17 cellular contexts compared by ENCODE assay signal in the genomic region with DNA sequence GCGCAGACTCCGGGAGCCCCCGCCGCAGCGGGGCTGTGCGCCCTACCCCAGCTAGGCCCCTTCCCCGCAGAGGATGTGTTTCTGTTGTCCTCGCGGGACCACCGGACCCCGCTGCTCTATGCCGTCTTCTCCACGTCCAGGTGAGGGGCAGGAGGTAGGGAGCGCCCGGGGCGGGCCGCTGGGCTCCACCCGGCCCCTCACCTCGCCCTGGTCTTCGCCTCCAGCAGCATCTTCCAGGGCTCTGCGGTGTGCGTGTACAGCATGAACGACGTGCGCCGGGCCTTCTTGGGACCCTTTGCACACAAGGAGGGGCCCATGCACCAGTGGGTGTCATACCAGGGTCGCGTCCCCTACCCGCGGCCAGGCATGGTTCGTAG. TPM values are rescaled to one million over a fixed set of nuclear protein-coding genes. Genes with fewer than 3 reads are reported as not detected.
A peak's percentile ranks its signal among the peaks of the same experiment; 100 is the strongest.
DNase-seq lines count a peak whose midpoint lies in the region; ATAC-seq, FAIRE-seq and TF ChIP-seq lines count a peak whose summit lies in the region.
"Had no signal": no experiment of that assay in that cellular context is flagged by ENCODE, and none has a peak within 500 bp of the region (broad histone marks: within the 10 kb centered on the region; RNA-seq: fewer than 3 reads in every experiment).

No MANE protein-coding gene starts in this region.

- H2BK5ac ChIP-seq in H1 (ENCODE audit: low read depth, low read length) = no peak overlapping the region

- H2AFZ ChIP-seq in MM.1S (ENCODE audit: low read length) (no peak overlapping the region), H1 (ENCODE audit: low read length) (no peak overlapping the region)

- H3K36me3 ChIP-seq in Caco-2 (ENCODE audit: control insufficient read depth, insufficient read depth, low read length) (peaks cover 2% of the 10 kb centered on the region), MM.1S (replicated peaks; ENCODE audit: insufficient read depth, low read length) (no peaks in the 10 kb centered on the region), H1 (ENCODE audit: control insufficient read depth in 2 of 4, insufficient read depth in 4 of 4, low read length in 3 of 4) (no peaks in the 10 kb centered on the region)
- H3K36me3 ChIP-seq: SJSA1 had no signal

- no peaks in the 10 kb centered on the region for H3K79me1 ChIP-seq in H1 (ENCODE audit: low read depth, low read length)

- H3K27me3 Mint-ChIP-seq in Caco-2 (ENCODE audit: insufficient read depth, unreplicated experiment) = no peaks in the 10 kb centered on the region

- no peak for FAIRE-seq in H1 (lab: Jason Lieb, UNC)

- H3K14ac ChIP-seq in H1 (ENCODE audit: insufficient read length) = no peak overlapping the region

- H3K9ac ChIP-seq in MM.1S (ENCODE audit: low read length) = no peak overlapping the region
- no peak overlapping the region for H3K9ac ChIP-seq in H1 (replicated peaks in 1 of 4; ENCODE audit: extremely low read depth in 1 of 4, low read depth in 3 of 4, low read length in 3 of 4)

- H3K27ac Mint-ChIP-seq in Caco-2 (ENCODE audit: unreplicated experiment) = peak overlapping the region; percentile 18
- no peak overlapping the region for H3K27ac Mint-ChIP-seq in stimulated activated effector memory CD8-positive, alpha-beta T cell treated with anti-CD3 and anti-CD28 coated beads, Interleukin-12 subunit alpha, Interleukin-12 subunit beta, amount 100 ng/mL, for 72 hours
- H3K27ac Mint-ChIP-seq: activated naive CD8-positive, alpha-beta T cell treated with anti-CD3 and anti-CD28 coated beads, Interleukin-2, amount 10 ng/mL, durations not matched to agents 7 days and 5 days had no signal

- no peak overlapping the region for H3K4me3 ChIP-seq in Caco-2 (ENCODE audit: low read depth, low read length)
- peak overlapping the region; percentile 54 for H3K4me3 ChIP-seq in MM.1S (ENCODE audit: low read length)
- H3K4me3 ChIP-seq in H1 (ENCODE audit: extremely low read depth in 1 of 4, insufficient read depth in 2 of 4, low read depth in 3 of 4, low read length in 4 of 4) = no peak overlapping the region

- H3K27ac ChIP-seq in MM.1S (ENCODE audit: low read length) (no peak overlapping the region), H1 (ENCODE audit: low read depth, low read length) (no peak overlapping the region)
- H3K27ac ChIP-seq: SJSA1 had no signal

- no peaks in the 10 kb centered on the region for H3F3A ChIP-seq in MM.1S (ENCODE audit: insufficient read depth, low read length)

- no peak for TF ChIP-seq RAD21 in H1 (IDR thresholded peaks at IDR 0.05 in 1 of 2, conservative IDR thresholded peaks at IDR 0.05 in 1 of 2; ENCODE audit: low read depth in 2 of 2, low read length in 2 of 2)

- H3K36me3 Mint-ChIP-seq in Caco-2 (ENCODE audit: insufficient read depth, unreplicated experiment) = peaks cover 8% of the 10 kb centered on the region
- H3K36me3 Mint-ChIP-seq in stimulated activated effector memory CD8-positive, alpha-beta T cell treated with anti-CD3 and anti-CD28 coated beads, Interleukin-12 subunit alpha, Interleukin-12 subunit beta, amount 100 ng/mL, for 72 hours = peaks cover 6% of the 10 kb centered on the region
- H3K36me3 Mint-ChIP-seq: activated naive CD8-positive, alpha-beta T cell treated with anti-CD3 and anti-CD28 coated beads, Interleukin-2, amount 10 ng/mL, durations not matched to agents 7 days and 5 days had no signal

- no TSS peak for BruUV-seq in Caco-2 (replicated peaks; lab: Mats Ljungman, UMichigan)

- TF ChIP-seq CTCF in Caco-2 (IDR thresholded peaks at IDR 0.05; ENCODE audit: insufficient read depth in 1 of 2, low read depth in 1 of 2, low read length in 1 of 2, severe bottlenecking in 1 of 2, unreplicated experiment in 1 of 2) (no peak), MM.1S (IDR thresholded peaks at IDR 0.05; ENCODE audit: low read length) (no peak), H1 (IDR thresholded peaks at IDR 0.05; ENCODE audit: control extremely low read depth in 1 of 3, insufficient read depth in 1 of 3, low read depth in 1 of 3, low read length in 3 of 3) (no peak)

- WGBS in H1 (ENCODE audit: extremely low coverage in 1 of 2, insufficient coverage in 1 of 2, insufficient read length in 1 of 2, insufficient replicate concordance in 2 of 2, low coverage in 1 of 2, low lambda C conversion rate in 2 of 2, missing lambda C conversion rate in 1 of 2), 2 experiments = 87% methylated on average over 26 of the region's 31 CpGs; no CpG with 5 or more reads in 1 of the 2 experiments

- no peaks in the 10 kb centered on the region for H3K79me2 ChIP-seq in MM.1S (ENCODE audit: low read length)
- no peaks in the 10 kb centered on the region for H3K79me2 ChIP-seq in H1 (ENCODE audit: control insufficient read depth in 1 of 2, insufficient read depth in 2 of 2, low read length in 2 of 2)

- no peak overlapping the region for H3K4me3 Mint-ChIP-seq in Caco-2 (ENCODE audit: unreplicated experiment)
- peak overlapping the region; percentile 83 for H3K4me3 Mint-ChIP-seq in stimulated activated effector memory CD8-positive, alpha-beta T cell treated with anti-CD3 and anti-CD28 coated beads, Interleukin-12 subunit alpha, Interleukin-12 subunit beta, amount 100 ng/mL, for 72 hours

- no peaks in the 10 kb centered on the region for H3K9me2 ChIP-seq in MM.1S (replicated peaks; ENCODE audit: insufficient read depth, low read length)

- H3K23me2 ChIP-seq in H1 (ENCODE audit: low read depth, low read length) = peaks cover 2% of the 10 kb centered on the region; the same call in 1 of the 2 replicates

- H3K4ac ChIP-seq in H1 (replicated peaks; ENCODE audit: insufficient read length, low read depth, low read length) = no peak overlapping the region

- H4K20me1 ChIP-seq in MM.1S (ENCODE audit: insufficient read depth, low read length) (no peaks in the 10 kb centered on the region), H1 (replicated peaks in 1 of 2; ENCODE audit: control insufficient read depth in 1 of 2, insufficient read depth in 2 of 2, low read length in 2 of 2) (no peaks in the 10 kb centered on the region)

- intact Hi-C loops in Caco-2 (cut with micrococcal nuclease; ENCODE audit: unreplicated experiment) = loop anchor here (1.0 to 2.0 kb wide), 6 partner anchors 9 to 81 kb away; no protein-coding TSS in a partner anchor

- H3K23ac ChIP-seq in H1 (ENCODE audit: insufficient read length) = no peak overlapping the region

- H3K56ac ChIP-seq in H1 (replicated peaks; ENCODE audit: insufficient read length, low read depth, low read length) = no peak overlapping the region

- DNase-seq in Caco-2 (no peak), MM.1S (no peak), H1 (ENCODE audit: low read depth in 1 of 2, low spot score in 2 of 2) (no peak), NCI-H1048 (lab: John Stamatoyannopoulos, UW) (no peak), NCI-H1417 treated with DMSO at 0.1 percent for 48 hours (lab: John Stamatoyannopoulos, UW) (no peak), NOMO-1 treated with dmso at 0.1 percent for 144 hours (lab: John Stamatoyannopoulos, UW; ENCODE audit: unreplicated experiment) (no peak), cortex of kidney (lab: John Stamatoyannopoulos, UW) (no peak)
- no peak for DNase-seq in stimulated activated effector memory CD8-positive, alpha-beta T cell treated with anti-CD3 and anti-CD28 coated beads, Interleukin-12 subunit alpha, Interleukin-12 subunit beta, amount 100 ng/mL, for 72 hours (ENCODE audit: low spot score in 2 of 2)

- no peak overlapping the region for H4K91ac ChIP-seq in H1 (replicated peaks; ENCODE audit: insufficient read length, low read length)

- H2BK120ac ChIP-seq in H1 (replicated peaks; ENCODE audit: low read depth, low read length) = no peak overlapping the region

- H3K4me1 ChIP-seq in Caco-2 (peaks cover 50% of the 10 kb centered on the region), MM.1S (ENCODE audit: low read length) (peaks cover 13% of the 10 kb centered on the region; the same call in 1 of the 2 replicates), H1 (replicated peaks in 1 of 4; ENCODE audit: control insufficient read depth in 3 of 4, insufficient read depth in 4 of 4, low read length in 3 of 4) (peaks cover 0 to 18% (median 16%) of the 10 kb centered on the region in 4 experiments; a peak in 6 of 7 replicates)

- peak overlapping the region; percentile 99; the same call in 1 of the 2 replicates for H3K4me2 ChIP-seq in MM.1S (ENCODE audit: low read depth, low read length)
- peak overlapping the region; percentile 2 to 75; a peak in 2 of 4 replicates for H3K4me2 ChIP-seq in H1 (ENCODE audit: insufficient read depth in 1 of 2, low read depth in 2 of 2, low read length in 2 of 2)

- H4K8ac ChIP-seq in H1 (ENCODE audit: extremely low read depth, insufficient read depth, low read length) = no peak overlapping the region

- no peak overlapping the region for H3K18ac ChIP-seq in H1 (ENCODE audit: extremely low read depth, low read length)

- CTCF ChIA-PET in Caco-2 (lab: Charles Lee) (interaction anchor here (2.8 kb wide), 1 partner anchor 13 kb away, joined by 10 read pairs; no protein-coding TSS in a partner anchor), H1 (lab: Charles Lee; ENCODE audit: partially characterized antibody) (interaction anchor here (1.0 to 53.5 kb wide), 5 partner anchors 16 to 80 kb away, joined by 3 to 2149 read pairs (median 37); a partner anchor contains a TSS)

- no peak for TF ChIP-seq POLR2A in H1 (IDR thresholded peaks at IDR 0.05; ENCODE audit: control extremely low read depth in 1 of 2, low read depth in 2 of 2, low read length in 2 of 2)

- H2BK15ac ChIP-seq in H1 (ENCODE audit: low read length) = no peak overlapping the region

- no peak overlapping the region for H2BK12ac ChIP-seq in H1 (ENCODE audit: low read depth, low read length)

- H2AK5ac ChIP-seq in H1 (ENCODE audit: low read depth, low read length) = no peak overlapping the region

- H4K5ac ChIP-seq in H1 (ENCODE audit: insufficient read length, low read depth, low read length) = no peak overlapping the region

- no peak for ATAC-seq in stimulated activated effector memory CD8-positive, alpha-beta T cell treated with anti-CD3 and anti-CD28 coated beads, Interleukin-12 subunit alpha, Interleukin-12 subunit beta, amount 100 ng/mL, for 72 hours

- POLR2A ChIA-PET in Caco-2 (lab: Charles Lee) = no interaction called here
- POLR2A ChIA-PET in H1 (lab: Charles Lee; ENCODE audit: partially characterized antibody) = interaction anchor here (0.6 to 2.2 kb wide), 2 partner anchors 14 to 47 kb away, joined by 3 to 7 read pairs; no protein-coding TSS in a partner anchor

- no peak for TF ChIP-seq EP300 in H1 (IDR thresholded peaks at IDR 0.05; ENCODE audit: borderline replicate concordance in 1 of 2, low read depth in 2 of 2, low read length in 2 of 2)

- no peaks in the 10 kb centered on the region for H3K9me3 Mint-ChIP-seq in Caco-2 (ENCODE audit: unreplicated experiment)
- no peaks in the 10 kb centered on the region for H3K9me3 Mint-ChIP-seq in stimulated activated effector memory CD8-positive, alpha-beta T cell treated with anti-CD3 and anti-CD28 coated beads, Interleukin-12 subunit alpha, Interleukin-12 subunit beta, amount 100 ng/mL, for 72 hours
- H3K9me3 Mint-ChIP-seq: activated B cell treated with CpG ODN at 0.5 μM for 24 hours; activated naive CD8-positive, alpha-beta T cell treated with anti-CD3 and anti-CD28 coated beads, Interleukin-2, amount 10 ng/mL, durations not matched to agents 7 days and 5 days; activated T-cell treated with anti-CD3 and anti-CD28 coated beads, Interleukin-2, amount 50 U/mL, for 4 hours; mesothelial cell of epicardium; neural crest cell had no signal

- no peaks in the 10 kb centered on the region for H3K9me3 ChIP-seq in Caco-2
- H3K9me3 ChIP-seq in MM.1S (replicated peaks; ENCODE audit: insufficient read depth, low read length) = no peaks in the 10 kb centered on the region
- H3K9me3 ChIP-seq in H1 (ENCODE audit: insufficient read depth in 2 of 2, low read depth in 1 of 2, low read length in 1 of 2) = no peaks in the 10 kb centered on the region; a peak in 1 of 4 replicates
- H3K9me3 ChIP-seq: SJSA1 had no signal

- H2BK20ac ChIP-seq in H1 (ENCODE audit: low read length) = no peak overlapping the region

- H3K4me1 Mint-ChIP-seq in Caco-2 (ENCODE audit: low read depth, unreplicated experiment) = peaks cover 27% of the 10 kb centered on the region
- H3K4me1 Mint-ChIP-seq in stimulated activated effector memory CD8-positive, alpha-beta T cell treated with anti-CD3 and anti-CD28 coated beads, Interleukin-12 subunit alpha, Interleukin-12 subunit beta, amount 100 ng/mL, for 72 hours = peaks cover 38% of the 10 kb centered on the region

- H3K27me3 ChIP-seq in Caco-2 (replicated peaks; ENCODE audit: control insufficient read depth, insufficient read depth, low read length) (no peaks in the 10 kb centered on the region), MM.1S (replicated peaks; ENCODE audit: insufficient read depth, low read length) (peaks cover 84% of the 10 kb centered on the region), H1 (replicated peaks in 1 of 4; ENCODE audit: control insufficient read depth in 3 of 4, extremely low read depth in 1 of 4, insufficient read depth in 3 of 4, low read length in 3 of 4) (peaks cover 27 to 54% (median 42%) of the 10 kb centered on the region in 4 experiments)
- H3K27me3 ChIP-seq: SJSA1 had no signal

RNA-seq across cellular contexts. Expression of a gene that starts 4.7 kb away (rescaled TPM):
- 19.7 and 21.8 TPM in 2 replicates for total RNA-seq in Caco-2 (2022)
- total RNA-seq in H1 (2021; fragmentation: NEBNext Ultra II Directional; extraction: Animal tissue kit (Norgen Biotek cat#: 25700)) = 4.7 and 4.8 TPM in 2 replicates
- polyA plus RNA-seq in H1 (2011; rRNA removed) = 3.0 and 7.1 TPM in 2 replicates
- 7.4 TPM for polyA plus RNA-seq in H1 (2011; cell fraction: cytosol; rRNA removed)
- polyA plus RNA-seq in H1 (2011; cell fraction: nucleus; rRNA removed) = 37.5 TPM
- 3.1 to 6.7 TPM (median 5.4 TPM) in 4 replicates for polyA plus RNA-seq in H1 (2012, experiment 1 of 2)
- 2.1 TPM for polyA plus RNA-seq in H1 (2012, experiment 2 of 2)
- 2.4 TPM for polyA plus RNA-seq in H1 (2013, experiment 1 of 2)
- 2.4 TPM for polyA plus RNA-seq in H1 (2013, experiment 2 of 2)
- 1.2 and 1.4 TPM in 2 replicates for polyA minus RNA-seq in H1 (2011; rRNA and poly(A)+ RNA removed)
- polyA minus RNA-seq in H1 (2011; cell fraction: cytosol; rRNA and poly(A)+ RNA removed) = 9.0 TPM
- polyA minus RNA-seq in H1 (2011; cell fraction: nucleus; rRNA and poly(A)+ RNA removed) = 6.6 TPM
- total RNA-seq: activated B cell treated with CpG ODN at 0.5 μM for 24 hours had no signal

RNA-seq across cellular contexts. Expression of a gene that starts 5.2 kb away (rescaled TPM):
- total RNA-seq in Caco-2 (2022) = not detected in 2 replicates
- 0.57 and 0.58 TPM in 2 replicates for total RNA-seq in H1 (2021; fragmentation: NEBNext Ultra II Directional; extraction: Animal tissue kit (Norgen Biotek cat#: 25700))
- 0.68 and 0.94 TPM in 2 replicates for polyA plus RNA-seq in H1 (2011; rRNA removed)
- polyA plus RNA-seq in H1 (2011; cell fraction: cytosol; rRNA removed) = 0.74 TPM
- 1.1 TPM for polyA plus RNA-seq in H1 (2011; cell fraction: nucleus; rRNA removed)
- polyA plus RNA-seq in H1 (2012, experiment 1 of 2) = 0.37 to 0.74 TPM (median 0.57 TPM) in 4 replicates
- 0.38 TPM for polyA plus RNA-seq in H1 (2012, experiment 2 of 2)
- 0.20 TPM for polyA plus RNA-seq in H1 (2013, experiment 1 of 2)
- polyA plus RNA-seq in H1 (2013, experiment 2 of 2) = 0.15 TPM
- polyA minus RNA-seq in H1 (2011; rRNA and poly(A)+ RNA removed) = 0.63 and 0.69 TPM in 2 replicates
- polyA minus RNA-seq in H1 (2011; cell fraction: cytosol; rRNA and poly(A)+ RNA removed) = not detected
- polyA minus RNA-seq in H1 (2011; cell fraction: nucleus; rRNA and poly(A)+ RNA removed) = not detected
- total RNA-seq: activated B cell treated with CpG ODN at 0.5 μM for 24 hours; activated CD8-positive, alpha-beta T cell treated with anti-CD3 and anti-CD28 coated beads, Interleukin-2, amount 10 ng/mL, durations not matched to agents 7 days and 5 days; activated naive CD8-positive, alpha-beta T cell treated with anti-CD3 and anti-CD28 coated beads, Interleukin-2, amount 10 ng/mL, durations not matched to agents 7 days and 5 days; neural crest cell; SJSA1; T-helper 2 cell treated with Interferon-gamma antibody and Interleukin-4, amounts not matched to agents 100 ng/mL and 5 ng/mL, for 36 hours; ureter had no signal

RNA-seq across cellular contexts. Expression of a gene that starts 18.6 kb away (rescaled TPM):
- total RNA-seq in Caco-2 (2022) = 88.0 and 89.5 TPM in 2 replicates
- 88.8 and 97.8 TPM in 2 replicates for total RNA-seq in H1 (2021; fragmentation: NEBNext Ultra II Directional; extraction: Animal tissue kit (Norgen Biotek cat#: 25700))
- polyA plus RNA-seq in H1 (2011; rRNA removed) = 76.7 and 123 TPM in 2 replicates
- 76.7 TPM for polyA plus RNA-seq in H1 (2011; cell fraction: cytosol; rRNA removed)
- polyA plus RNA-seq in H1 (2011; cell fraction: nucleus; rRNA removed) = 310 TPM
- 72.6 to 93.2 TPM (median 89.6 TPM) in 4 replicates for polyA plus RNA-seq in H1 (2012, experiment 1 of 2)
- polyA plus RNA-seq in H1 (2012, experiment 2 of 2) = 133 TPM
- 61.4 TPM for polyA plus RNA-seq in H1 (2013, experiment 1 of 2)
- 54.6 TPM for polyA plus RNA-seq in H1 (2013, experiment 2 of 2)
- 47.8 and 50.1 TPM in 2 replicates for polyA minus RNA-seq in H1 (2011; rRNA and poly(A)+ RNA removed)
- polyA minus RNA-seq in H1 (2011; cell fraction: cytosol; rRNA and poly(A)+ RNA removed) = 33.3 TPM
- polyA minus RNA-seq in H1 (2011; cell fraction: nucleus; rRNA and poly(A)+ RNA removed) = 86.7 TPM

RNA-seq across cellular contexts. Expression of a gene that starts 25.5 kb away (rescaled TPM):
- total RNA-seq in Caco-2 (2022) = 5.2 and 6.8 TPM in 2 replicates
- total RNA-seq in H1 (2021; fragmentation: NEBNext Ultra II Directional; extraction: Animal tissue kit (Norgen Biotek cat#: 25700)) = 3.2 and 4.9 TPM in 2 replicates
- polyA plus RNA-seq in H1 (2011; rRNA removed) = 12.2 and 13.0 TPM in 2 replicates
- polyA plus RNA-seq in H1 (2011; cell fraction: cytosol; rRNA removed) = 7.5 TPM
- polyA plus RNA-seq in H1 (2011; cell fraction: nucleus; rRNA removed) = 9.4 TPM
- 3.3 to 4.6 TPM (median 4.3 TPM) in 4 replicates for polyA plus RNA-seq in H1 (2012, experiment 1 of 2)
- 6.7 TPM for polyA plus RNA-seq in H1 (2012, experiment 2 of 2)
- 3.5 TPM for polyA plus RNA-seq in H1 (2013, experiment 1 of 2)
- 3.8 TPM for polyA plus RNA-seq in H1 (2013, experiment 2 of 2)
- polyA minus RNA-seq in H1 (2011; rRNA and poly(A)+ RNA removed) = 2.1 and 6.2 TPM in 2 replicates
- polyA minus RNA-seq in H1 (2011; cell fraction: cytosol; rRNA and poly(A)+ RNA removed) = 5.6 TPM
- polyA minus RNA-seq in H1 (2011; cell fraction: nucleus; rRNA and poly(A)+ RNA removed) = 5.2 TPM

RNA-seq across cellular contexts. Expression of a gene that starts 25.5 kb away (rescaled TPM):
- total RNA-seq in Caco-2 (2022) = 6.7 and 8.2 TPM in 2 replicates
- 10.1 and 11.3 TPM in 2 replicates for total RNA-seq in H1 (2021; fragmentation: NEBNext Ultra II Directional; extraction: Animal tissue kit (Norgen Biotek cat#: 25700))
- 16.7 and 23.9 TPM in 2 replicates for polyA plus RNA-seq in H1 (2011; rRNA removed)
- polyA plus RNA-seq in H1 (2011; cell fraction: cytosol; rRNA removed) = 12.0 TPM
- polyA plus RNA-seq in H1 (2011; cell fraction: nucleus; rRNA removed) = 36.5 TPM
- 5.4 to 12.0 TPM (median 10.1 TPM) in 4 replicates for polyA plus RNA-seq in H1 (2012, experiment 1 of 2)
- polyA plus RNA-seq in H1 (2012, experiment 2 of 2) = 10.8 TPM
- polyA plus RNA-seq in H1 (2013, experiment 1 of 2) = 10.9 TPM
- 11.2 TPM for polyA plus RNA-seq in H1 (2013, experiment 2 of 2)
- polyA minus RNA-seq in H1 (2011; rRNA and poly(A)+ RNA removed) = 7.2 and 13.4 TPM in 2 replicates
- polyA minus RNA-seq in H1 (2011; cell fraction: cytosol; rRNA and poly(A)+ RNA removed) = 3.4 TPM
- 15.6 TPM for polyA minus RNA-seq in H1 (2011; cell fraction: nucleus; rRNA and poly(A)+ RNA removed)
